8 cellular contexts compared by ENCODE assay signal in the genomic region with DNA sequence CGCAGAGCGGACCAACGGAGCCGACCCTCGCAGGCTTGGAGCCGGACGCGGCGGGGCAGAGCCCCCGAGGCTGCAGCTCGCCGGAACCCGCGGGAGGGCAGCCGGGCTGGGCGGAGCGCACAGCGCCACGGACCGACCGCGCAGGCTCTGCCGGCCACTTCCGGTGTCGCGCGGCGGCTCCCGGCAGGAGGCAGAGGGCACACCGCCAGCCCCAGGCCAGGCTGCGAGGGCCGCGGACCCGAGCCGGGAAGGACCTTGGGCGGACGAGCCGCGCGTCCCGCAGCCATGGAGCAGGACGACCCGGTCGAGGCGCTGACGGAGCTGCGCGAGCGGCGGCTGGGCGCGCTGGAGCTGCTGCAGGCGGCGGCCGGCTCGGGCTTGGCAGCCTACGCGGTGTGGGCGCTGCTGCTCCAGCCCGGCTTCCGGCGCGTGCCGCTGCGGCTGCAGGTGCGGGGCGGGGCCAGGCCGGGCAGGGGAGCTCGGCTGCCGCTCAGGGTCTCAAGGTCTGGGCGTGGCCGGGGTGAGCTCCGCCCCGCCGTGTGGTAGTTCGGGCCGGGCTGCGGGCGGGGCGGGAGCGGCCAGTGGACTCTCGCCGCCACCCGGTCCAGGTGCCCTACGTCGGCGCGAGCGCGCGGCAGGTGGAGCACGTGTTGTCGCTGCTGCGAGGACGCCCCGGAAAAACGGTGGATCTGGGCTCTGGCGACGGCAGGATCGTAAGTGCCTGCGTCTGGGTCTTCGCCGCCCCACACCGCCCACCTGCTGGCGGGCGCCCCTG. TPM values are rescaled to one million over a fixed set of nuclear protein-coding genes. Genes with fewer than 3 reads are reported as not detected.
DNase-seq lines count a peak whose midpoint lies in the region; ATAC-seq, FAIRE-seq and TF ChIP-seq lines count a peak whose summit lies in the region.

A gene with protein sequence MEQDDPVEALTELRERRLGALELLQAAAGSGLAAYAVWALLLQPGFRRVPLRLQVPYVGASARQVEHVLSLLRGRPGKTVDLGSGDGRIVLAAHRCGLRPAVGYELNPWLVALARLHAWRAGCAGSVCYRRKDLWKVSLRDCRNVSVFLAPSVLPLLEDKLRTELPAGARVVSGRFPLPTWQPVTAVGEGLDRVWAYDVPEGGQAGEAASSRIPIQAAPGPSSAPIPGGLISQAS (plus strand): TSS at position 157 of the 775 bp plus-strand sequence. CDS start 129 bp downstream, at position 286.

- no peaks in the 10 kb centered on the region for H3K36me3 ChIP-seq in kidney (ENCODE audit: control insufficient read depth in 1 of 2, insufficient read depth in 2 of 2, low read length in 2 of 2)

- DNase-seq in AG04449 (ENCODE audit: low read depth, low spot score) = no peak
- peak; percentile 93 for DNase-seq in NCI-H2196 treated with DMSO at 0.1 percent for 48 hours (lab: John Stamatoyannopoulos, UW; ENCODE audit: unreplicated experiment)
- DNase-seq in activated CD4-positive, CD25-positive, alpha-beta regulatory T cell treated with anti-CD3 and anti-CD28 coated beads, Interleukin-2, amount 50 U/mL, for 16 hours (ENCODE audit: low read depth, low spot score) = peak; percentile 44
- DNase-seq in cerebellum (ENCODE audit: low spot score) = peak; percentile 90
- peak; percentile 94 for DNase-seq in kidney
- peak; percentile 90 for DNase-seq in stimulated activated CD4-positive, alpha-beta T cell treated with anti-CD3 and anti-CD28 coated beads, Interleukin-15, amount 100 ng/mL, for 24 hours

- intact Hi-C loops in kidney (cut with DNase I) = no loop called here

- H3K9ac ChIP-seq in kidney (ENCODE audit: low read length in 2 of 2) = peak within 1 kb of the TSS; percentile 61 to 69

- TF ChIP-seq POLR2A in GM18526 (IDR thresholded peaks at IDR 0.05; ENCODE audit: extremely low read depth, insufficient read length) = peak; percentile 96

- peak within 1 kb of the TSS; percentile 75 for H3K4me3 ChIP-seq in AG04449 (ENCODE audit: low read depth, low read length)
- peak within 1 kb of the TSS; percentile 53 to 78 for H3K4me3 ChIP-seq in kidney (ENCODE audit: low read length in 2 of 2)

- POLR2A ChIA-PET in AG04449 (lab: Yijun Ruan, JAX) = interaction anchor here (0.7 to 1.5 kb wide), 4 partner anchors 9 to 35 kb away, joined by 3 to 7 read pairs (median 4); no protein-coding TSS in a partner anchor

- H3K9me3 ChIP-seq in kidney (ENCODE audit: control insufficient read depth in 1 of 2, low read length in 2 of 2) = no peaks in the 10 kb centered on the region

- FAIRE-seq in kidney (lab: Jason Lieb, UNC) = no peak

- TF ChIP-seq CTCF in AG04449 (IDR thresholded peaks at IDR 0.05; ENCODE audit: insufficient read depth, low read length, missing control alignments) = no peak
- peak; percentile 5 for TF ChIP-seq CTCF in kidney (IDR thresholded peaks at IDR 0.05; ENCODE audit: borderline replicate concordance, extremely low read depth, insufficient read depth)

- peak within 1 kb of the TSS; percentile 77 to 82 for H3K27ac ChIP-seq in kidney (ENCODE audit: low read depth in 2 of 2, low read length in 2 of 2)

- peaks cover 4 to 29% of the 10 kb centered on the region in 2 donors for H3K4me1 ChIP-seq in kidney (ENCODE audit: control insufficient read depth in 1 of 2, insufficient read depth in 1 of 2, low read depth in 1 of 2, low read length in 2 of 2)

- CTCF ChIA-PET in AG04449 (lab: Yijun Ruan, JAX) = interaction anchor here (0.8 to 3.4 kb wide), 14 partner anchors 9 to 335 kb away, joined by 3 to 25 read pairs (median 6); a partner anchor contains a TSS

- peak; percentile 69 for ATAC-seq in HG03045 (IDR thresholded peaks at IDR 0.05; ENCODE audit: unreplicated experiment)

RNA-seq across cellular contexts. Expression of the gene that starts here (rescaled TPM):
- total RNA-seq in cerebellum (12.2 TPM), kidney (44.1 TPM)
- 70.4 TPM for polyA plus RNA-seq in kidney (ENCODE audit: insufficient read depth, low read depth, low replicate concordance)
